In the genomic region with DNA sequence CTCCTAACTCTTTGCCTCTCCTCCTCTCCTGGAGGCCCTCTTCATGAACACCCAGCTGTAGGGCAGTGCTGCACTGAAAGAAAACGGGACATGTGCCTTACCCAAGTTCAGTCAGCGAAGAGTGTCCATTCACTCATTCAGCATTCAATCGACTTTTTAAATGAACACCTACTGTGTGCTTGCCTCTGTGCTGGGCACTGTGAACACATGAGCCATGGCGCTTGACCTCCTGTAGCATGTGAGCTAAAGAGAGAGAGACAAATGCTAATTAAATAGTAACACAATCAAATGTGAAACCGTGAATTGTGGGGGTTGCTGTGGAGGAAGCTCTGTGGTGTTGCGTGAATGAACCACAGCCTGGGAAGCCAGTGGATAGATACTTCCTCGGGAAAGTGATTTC, we compare ENCODE assay signal across 1 cellular context.
TF ChIP-seq lines count a peak whose summit lies in the region.

No MANE protein-coding gene starts in this region.

TF ChIP-seq in K562, 482 proteins besides CTCF, POLR2A, EP300 and RAD21:
- TF ChIP-seq ZKSCAN1 (IDR thresholded peaks at IDR 0.05; ENCODE audit: low read depth, low read length) (peak; percentile 76), CREB1 (IDR thresholded peaks at IDR 0.05) (no peak), CREB1 (CRISPR knock-in tag; IDR thresholded peaks at IDR 0.05) (no peak)
TF ChIP-seq in K562: peak in this region for 1.
